ENCODE assay signal across 8 cellular contexts in genomic region chr7:32905175-32905662, GRCh38. TPM values are rescaled to one million over a fixed set of nuclear protein-coding genes. Genes with fewer than 3 reads are reported as not detected.
DNase-seq lines count a peak whose midpoint lies in the region; ATAC-seq and TF ChIP-seq lines count a peak whose summit lies in the region.

No MANE protein-coding gene starts in this region.

- TF ChIP-seq CTCF in Panc1 (IDR thresholded peaks at IDR 0.05) = no peak
- peak; percentile 28 for TF ChIP-seq CTCF in foreskin keratinocyte (conservative IDR thresholded peaks at IDR 0.05)
- no peak for TF ChIP-seq CTCF in osteocyte (IDR thresholded peaks at IDR 0.05)

- CTCF ChIA-PET in Panc1 (lab: Charles Lee) = no interaction called here

- in situ Hi-C loops in Panc1 (cut with HindIII; ENCODE audit: low pct_unique_long_range_greater_than_20kb, low sequenced_read_pairs) = no loop called here

- POLR2A ChIA-PET in Panc1 (lab: Charles Lee) = no interaction called here

- H3K27ac ChIP-seq in Panc1 (ENCODE audit: low read length) (no peak overlapping the region), foreskin keratinocyte (no peak overlapping the region), thymus (ENCODE audit: low read depth) (no peak overlapping the region)

- H3K27ac Mint-ChIP-seq in activated T-helper 2 cell treated with anti-CD3 and anti-CD28 coated beads, Interferon-gamma antibody, Interleukin-2, Interleukin-4, amounts not matched to agents 10 μg/mL and 5 μg/mL and 100 μg/mL, durations not matched to agents 14 hours and 24 hours and 36 hours = peak overlapping the region; percentile 95
- H3K27ac Mint-ChIP-seq in osteocyte (ENCODE audit: unreplicated experiment) = peak overlapping the region; percentile 81

- peak; percentile 83 for DNase-seq in AG20443 (ENCODE audit: low spot score)
- peak; percentile 23 for DNase-seq in HCEC 1CT
- DNase-seq in Panc1 (ENCODE audit: low read depth, low spot score) = no peak
- peak; percentile 83 for DNase-seq in activated T-helper 2 cell treated with anti-CD3 and anti-CD28 coated beads, Interferon-gamma antibody, Interleukin-2, Interleukin-4, amounts not matched to agents 10 μg/mL and 5 μg/mL and 100 μg/mL, durations not matched to agents 14 hours and 24 hours and 36 hours (ENCODE audit: low spot score)
- DNase-seq in foreskin keratinocyte = peak; percentile 26 to 90
- DNase-seq in osteocyte (ENCODE audit: extremely low spot score, unreplicated experiment) = peak; percentile 85

- H3K4me1 ChIP-seq in Panc1 (ENCODE audit: control insufficient read depth, insufficient read depth, low read length) (0 out of 2 replicates have a peak, but pooled peaks cover 2% of the 10 kb centered on the region), foreskin keratinocyte (peaks cover 3% of the 10 kb centered on the region), thymus (ENCODE audit: control insufficient read depth, insufficient read depth, low read length) (peaks cover 3% of the 10 kb centered on the region)

- WGBS in thymus = 28% methylated on average over 12 of the region's 12 CpGs

- H3K9me3 Mint-ChIP-seq in activated T-helper 2 cell treated with anti-CD3 and anti-CD28 coated beads, Interferon-gamma antibody, Interleukin-2, Interleukin-4, amounts not matched to agents 10 μg/mL and 5 μg/mL and 100 μg/mL, durations not matched to agents 14 hours and 24 hours and 36 hours = no peaks in the 10 kb centered on the region
- no peaks in the 10 kb centered on the region for H3K9me3 Mint-ChIP-seq in osteocyte (ENCODE audit: unreplicated experiment)

- H3K27me3 ChIP-seq in Panc1 (ENCODE audit: control insufficient read depth, insufficient read depth, low read length) (no peaks in the 10 kb centered on the region), foreskin keratinocyte (no peaks in the 10 kb centered on the region), thymus (ENCODE audit: control insufficient read depth, insufficient read depth) (no peaks in the 10 kb centered on the region)

- H3K4me3 Mint-ChIP-seq in activated T-helper 2 cell treated with anti-CD3 and anti-CD28 coated beads, Interferon-gamma antibody, Interleukin-2, Interleukin-4, amounts not matched to agents 10 μg/mL and 5 μg/mL and 100 μg/mL, durations not matched to agents 14 hours and 24 hours and 36 hours (ENCODE audit: low read depth) = peak overlapping the region; percentile 72
- peak overlapping the region; percentile 82 for H3K4me3 Mint-ChIP-seq in osteocyte (ENCODE audit: unreplicated experiment)

- BruUV-seq in Panc1 (replicated peaks; lab: Mats Ljungman, UMichigan) = no TSS peak

- H3K9me3 ChIP-seq in Panc1 (ENCODE audit: control insufficient read depth, insufficient read depth, low read depth, low read length) (no peaks in the 10 kb centered on the region), thymus (ENCODE audit: control insufficient read depth) (no peaks in the 10 kb centered on the region)

- H3K4me3 ChIP-seq in Panc1 (ENCODE audit: low read depth in 2 of 2, low read length in 2 of 2) (peak overlapping the region; percentile 3 to 9; a peak in 2 of 4 replicates), thymus (ENCODE audit: low read length) (peak overlapping the region; percentile 3)

- intact Hi-C loops in Panc1 (cut with micrococcal nuclease; ENCODE audit: unreplicated experiment) = no loop called here
- intact Hi-C loops in activated T-helper 2 cell treated with anti-CD3 and anti-CD28 coated beads, Interferon-gamma antibody, Interleukin-2, Interleukin-4, amounts not matched to agents 10 μg/mL and 5 μg/mL and 100 μg/mL, durations not matched to agents 14 hours and 24 hours and 36 hours (cut with micrococcal nuclease) = loop anchor here (1.0 to 2.0 kb wide), 2 partner anchors 13 to 38 kb away; no protein-coding TSS in a partner anchor

- H3K36me3 ChIP-seq in Panc1 (ENCODE audit: control insufficient read depth, insufficient read depth, low read length) (no peaks in the 10 kb centered on the region), thymus (ENCODE audit: control insufficient read depth, insufficient read depth) (no peaks in the 10 kb centered on the region)

- no peaks in the 10 kb centered on the region for H3K36me3 Mint-ChIP-seq in activated T-helper 2 cell treated with anti-CD3 and anti-CD28 coated beads, Interferon-gamma antibody, Interleukin-2, Interleukin-4, amounts not matched to agents 10 μg/mL and 5 μg/mL and 100 μg/mL, durations not matched to agents 14 hours and 24 hours and 36 hours (ENCODE audit: low read depth)
- H3K36me3 Mint-ChIP-seq in osteocyte (ENCODE audit: unreplicated experiment) = no peaks in the 10 kb centered on the region

- ATAC-seq in Panc1 (peak; percentile 76; the same call in 1 of the 2 replicates), foreskin keratinocyte (peak; percentile 97), HG03097 (IDR thresholded peaks at IDR 0.05; ENCODE audit: low FRiP score, unreplicated experiment) (no peak)

- H3K4me1 Mint-ChIP-seq in activated T-helper 2 cell treated with anti-CD3 and anti-CD28 coated beads, Interferon-gamma antibody, Interleukin-2, Interleukin-4, amounts not matched to agents 10 μg/mL and 5 μg/mL and 100 μg/mL, durations not matched to agents 14 hours and 24 hours and 36 hours (ENCODE audit: low read depth) = peaks cover 7% of the 10 kb centered on the region
- peaks cover 10% of the 10 kb centered on the region for H3K4me1 Mint-ChIP-seq in osteocyte (ENCODE audit: unreplicated experiment)

- no peaks in the 10 kb centered on the region for H3K27me3 Mint-ChIP-seq in activated T-helper 2 cell treated with anti-CD3 and anti-CD28 coated beads, Interferon-gamma antibody, Interleukin-2, Interleukin-4, amounts not matched to agents 10 μg/mL and 5 μg/mL and 100 μg/mL, durations not matched to agents 14 hours and 24 hours and 36 hours (ENCODE audit: low read depth)
- no peaks in the 10 kb centered on the region for H3K27me3 Mint-ChIP-seq in osteocyte (ENCODE audit: unreplicated experiment)

RNA-seq across cellular contexts. Expression of gene KBTBD2, which starts 13.7 kb away (rescaled TPM):
- total RNA-seq in Panc1 (2021; ENCODE audit: unreplicated experiment) (36.8 TPM), foreskin keratinocyte (31.1 and 31.2 TPM in 2 replicates), osteocyte (33.9 and 36.5 TPM in 2 replicates)
- polyA plus RNA-seq in Panc1 (2012; ENCODE audit: insufficient read length) = 20.4 TPM
- total RNA-seq in activated T-helper 2 cell treated with anti-CD3 and anti-CD28 coated beads, Interferon-gamma antibody, Interleukin-2, Interleukin-4, amounts not matched to agents 10 μg/mL and 5 μg/mL and 100 μg/mL, durations not matched to agents 14 hours and 24 hours and 36 hours = 25.7 and 27.8 TPM in 2 replicates
- polyA plus RNA-seq in foreskin keratinocyte (12.6 and 14.4 TPM in 2 replicates), thymus (24.1 TPM)

RNA-seq across cellular contexts. Expression of gene FKBP9, which starts 52.0 kb away (rescaled TPM):
- total RNA-seq in Panc1 (2021; ENCODE audit: unreplicated experiment) (183 TPM), foreskin keratinocyte (110 and 115 TPM in 2 replicates), osteocyte (229 and 237 TPM in 2 replicates)
- 160 TPM for polyA plus RNA-seq in Panc1 (2012; ENCODE audit: insufficient read length)
- 3.0 and 3.5 TPM in 2 replicates for total RNA-seq in activated T-helper 2 cell treated with anti-CD3 and anti-CD28 coated beads, Interferon-gamma antibody, Interleukin-2, Interleukin-4, amounts not matched to agents 10 μg/mL and 5 μg/mL and 100 μg/mL, durations not matched to agents 14 hours and 24 hours and 36 hours
- polyA plus RNA-seq in foreskin keratinocyte (63.3 and 64.3 TPM in 2 replicates), thymus (12.1 TPM)

Comparison
In these comparisons a context has a peak if more than half of its experiments do, and no peak if none do; other contexts are left out.
1. RNA of gene FKBP9, which starts 52.0 kb away (total RNA-seq): 229 to 237 TPM in osteocyte, 183 TPM in Panc1 (single experiment) and 110 to 115 TPM in foreskin keratinocyte; 3.0 to 3.5 TPM in activated T-helper 2 cell treated with anti-CD3 and anti-CD28 coated beads, Interferon-gamma antibody, Interleukin-2, Interleukin-4, amounts not matched to agents 10 μg/mL and 5 μg/mL and 100 μg/mL, durations not matched to agents 14 hours and 24 hours and 36 hours; every median in the first group is over 10 times any median in the second.